ENCODE assay signal across 21 cellular contexts in the genomic region with DNA sequence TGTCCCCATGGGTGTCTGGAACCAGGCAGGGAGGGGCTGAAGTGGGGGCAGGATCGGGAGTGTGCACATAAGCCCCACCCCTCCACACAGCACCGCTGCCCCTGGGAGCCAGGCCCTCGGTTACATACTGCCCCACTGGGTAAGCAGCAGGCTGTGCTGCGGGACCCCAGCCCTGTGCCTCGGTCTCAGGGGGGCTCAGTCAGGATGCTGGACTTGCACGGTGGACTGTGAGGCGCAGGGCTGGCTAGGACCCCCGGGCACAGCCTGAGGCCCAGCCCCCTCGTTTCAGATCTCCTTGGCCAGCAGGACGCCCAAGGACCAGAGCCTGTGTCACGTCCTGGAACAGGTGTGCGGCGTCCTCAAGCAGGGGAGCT. TPM values are rescaled to one million over a fixed set of nuclear protein-coding genes. Genes with fewer than 3 reads are reported as not detected.
DNase-seq lines count a peak whose midpoint lies in the region; ATAC-seq and TF ChIP-seq lines count a peak whose summit lies in the region.
"Had no signal": no experiment of that assay in that cellular context is flagged by ENCODE, and none has a peak within 500 bp of the region (broad histone marks: within the 10 kb centered on the region; RNA-seq: fewer than 3 reads in every experiment).

No MANE protein-coding gene starts in this region.

- no peak overlapping the region for H3K27ac ChIP-seq in upper lobe of right lung
- H3K27ac ChIP-seq: lower lobe of right lung, neutrophil, SK-N-MC, VCaP had no signal

- intact Hi-C loops in upper lobe of right lung (cut with DNase I) (no loop called here), left ventricle myocardium superior (cut with micrococcal nuclease) (no loop called here)

- H3K36me3 ChIP-seq in upper lobe of right lung: peaks cover 66% of the 10 kb centered on the region

- H3K27ac Mint-ChIP-seq in activated T-cell treated with anti-CD3 and anti-CD28 coated beads, Interleukin-2, amount 50 U/mL, for 24 hours: peak overlapping the region; percentile 37
- H3K27ac Mint-ChIP-seq: activated CD4-positive, alpha-beta T cell treated with anti-CD3 and anti-CD28 coated beads, Interleukin-2, amount 10 ng/mL, durations not matched to agents 7 days and 5 days; immature natural killer cell had no signal

- no peak overlapping the region for H3K4me3 ChIP-seq in upper lobe of right lung
- H3K4me3 ChIP-seq: HAP-1, lower lobe of right lung, SK-N-MC had no signal

- no peaks in the 10 kb centered on the region for H3K27me3 ChIP-seq in upper lobe of right lung
- H3K27me3 ChIP-seq: neutrophil had no signal

- no peaks in the 10 kb centered on the region for H3K4me1 Mint-ChIP-seq in activated T-cell treated with anti-CD3 and anti-CD28 coated beads, Interleukin-2, amount 50 U/mL, for 24 hours (ENCODE audit: low read depth)
- H3K4me1 Mint-ChIP-seq: immature natural killer cell had no signal

- no peaks in the 10 kb centered on the region for H3K4me1 ChIP-seq in upper lobe of right lung
- H3K4me1 ChIP-seq: HAP-1, lower lobe of right lung had no signal

- H3K9me3 Mint-ChIP-seq in activated T-cell treated with anti-CD3 and anti-CD28 coated beads, Interleukin-2, amount 50 U/mL, for 24 hours: no peaks in the 10 kb centered on the region
- H3K9me3 Mint-ChIP-seq: activated CD4-positive, alpha-beta T cell treated with anti-CD3 and anti-CD28 coated beads, Interleukin-2, amount 10 ng/mL, durations not matched to agents 7 days and 5 days; immature natural killer cell had no signal

- no peaks in the 10 kb centered on the region for H3K9me3 ChIP-seq in upper lobe of right lung
- H3K9me3 ChIP-seq: Caco-2, HAP-1, lower lobe of right lung, neutrophil had no signal

- no peaks in the 10 kb centered on the region for H3K27me3 Mint-ChIP-seq in activated T-cell treated with anti-CD3 and anti-CD28 coated beads, Interleukin-2, amount 50 U/mL, for 24 hours
- H3K27me3 Mint-ChIP-seq: activated CD4-positive, alpha-beta T cell treated with anti-CD3 and anti-CD28 coated beads, Interleukin-2, amount 10 ng/mL, durations not matched to agents 7 days and 5 days had no signal

- no peak overlapping the region for H3K4me3 Mint-ChIP-seq in activated T-cell treated with anti-CD3 and anti-CD28 coated beads, Interleukin-2, amount 50 U/mL, for 24 hours
- H3K4me3 Mint-ChIP-seq: activated CD4-positive, alpha-beta T cell treated with anti-CD3 and anti-CD28 coated beads, Interleukin-2, amount 10 ng/mL, durations not matched to agents 7 days and 5 days; immature natural killer cell had no signal

- peak; percentile 4 for ATAC-seq in left lobe of liver
- peak; percentile 3 for ATAC-seq in upper lobe of right lung
- no peak for ATAC-seq in left ventricle myocardium superior
- ATAC-seq: lower lobe of right lung had no signal

- TF ChIP-seq CTCF in upper lobe of right lung (IDR thresholded peaks at IDR 0.05): no peak

- no peak for DNase-seq in activated T-cell treated with anti-CD3 and anti-CD28 coated beads, Interleukin-2, amount 50 U/mL, for 24 hours
- DNase-seq in activated T-cell treated with anti-CD3 and anti-CD28 coated beads, Interleukin-2, amount 50 U/mL, for 48 hours: no peak
- DNase-seq in left lobe of liver (ENCODE audit: low spot score) (no peak), upper lobe of right lung (no peak), HuH-7 (ENCODE audit: low spot score) (no peak), left ventricle myocardium superior (no peak)
- DNase-seq: activated CD4-positive, alpha-beta T cell treated with anti-CD3 and anti-CD28 coated beads, Interleukin-2, amount 10 ng/mL, durations not matched to agents 7 days and 5 days; activated CD8-positive, alpha-beta memory T cell treated with anti-CD3 and anti-CD28 coated beads, Interleukin-2, amount 50 U/mL, for 4 hours; activated gamma-delta T cell; Caco-2; dermis blood vessel endothelial cell; immature natural killer cell; lower lobe of right lung; NCI-H510A; stimulated activated CD8-positive, alpha-beta memory T cell treated with anti-CD3 and anti-CD28 coated beads, Interleukin-4, amount 100 ng/mL, for 48 hours had no signal

- H3K36me3 Mint-ChIP-seq in activated T-cell treated with anti-CD3 and anti-CD28 coated beads, Interleukin-2, amount 50 U/mL, for 24 hours (ENCODE audit: low read depth): peaks cover 62% of the 10 kb centered on the region

RNA-seq across cellular contexts. Expression of gene MPND, which starts 16.3 kb away (rescaled TPM):
- total RNA-seq in left lobe of liver (24.2 TPM), upper lobe of right lung (29.3 TPM), left ventricle myocardium superior (19.2 TPM)

RNA-seq across cellular contexts. Expression of gene STAP2, which starts 21.0 kb away (rescaled TPM):
- total RNA-seq in left lobe of liver (31.8 TPM), upper lobe of right lung (16.1 TPM), left ventricle myocardium superior (4.2 TPM)

RNA-seq across cellular contexts. Expression of gene SH3GL1, which starts 40.7 kb away (rescaled TPM):
- total RNA-seq in left lobe of liver (30.2 TPM), upper lobe of right lung (47.6 TPM), left ventricle myocardium superior (19.1 TPM)

RNA-seq across cellular contexts. Expression of gene CHAF1A, which starts 42.8 kb away (rescaled TPM):
- total RNA-seq in left lobe of liver (3.3 TPM), upper lobe of right lung (10.8 TPM), left ventricle myocardium superior (7.2 TPM)

RNA-seq across cellular contexts. Expression of gene FSD1, which starts 55.2 kb away (rescaled TPM):
- total RNA-seq in left lobe of liver: 1.3 TPM
- total RNA-seq in upper lobe of right lung: 1.5 TPM
- not detected for total RNA-seq in left ventricle myocardium superior
- total RNA-seq: subcutaneous adipose tissue, ureter had no signal
